In the genomic region with DNA sequence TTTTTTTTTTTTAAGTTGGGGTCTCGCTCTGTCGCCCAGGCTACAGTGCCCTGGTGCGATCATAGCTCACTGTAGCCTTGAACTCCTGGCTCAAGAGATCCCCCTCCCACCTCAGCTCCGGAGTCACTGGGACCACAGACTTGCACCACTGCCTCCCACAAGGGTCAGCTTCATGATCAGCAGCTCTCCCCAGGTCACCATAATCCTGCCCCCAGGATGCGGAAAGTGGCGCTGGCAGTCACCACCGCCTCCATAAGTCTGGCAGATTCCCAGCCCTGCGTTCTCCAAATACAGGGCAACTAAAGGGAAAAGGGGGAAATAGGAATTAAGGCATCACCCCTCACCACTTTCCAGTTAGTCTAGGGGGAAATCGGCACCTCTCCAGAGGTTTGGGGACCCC, we compare ENCODE assay signal across 10 cellular contexts. TPM values are rescaled to one million over a fixed set of nuclear protein-coding genes. Genes with fewer than 3 reads are reported as not detected.
DNase-seq lines count a peak whose midpoint lies in the region; ATAC-seq, FAIRE-seq and TF ChIP-seq lines count a peak whose summit lies in the region.
"Had no signal": no experiment of that assay in that cellular context is flagged by ENCODE, and none has a peak within 500 bp of the region (broad histone marks: within the 10 kb centered on the region; RNA-seq: fewer than 3 reads in every experiment).

No MANE protein-coding gene starts in this region.

- H3K23ac ChIP-seq in mesenchymal stem cell (ENCODE audit: low read length in 2 of 2): no peak overlapping the region

- no peaks in the 10 kb centered on the region for H3K79me1 ChIP-seq in mesenchymal stem cell (replicated peaks; ENCODE audit: low read length, poor library complexity, severe bottlenecking)

- H3K27ac Mint-ChIP-seq in astrocyte (ENCODE audit: unreplicated experiment): peak overlapping the region; percentile 75

- H3K36me3 ChIP-seq in astrocyte (ENCODE audit: insufficient read depth, low read length) (no peaks in the 10 kb centered on the region), mesenchymal stem cell (ENCODE audit: control insufficient read depth in 1 of 2, insufficient read depth in 2 of 2, low read depth in 1 of 2, low read length in 2 of 2) (no peaks in the 10 kb centered on the region), transverse colon (no peaks in the 10 kb centered on the region)

- no peak for FAIRE-seq in astrocyte (lab: Jason Lieb, UNC)

- H3K27me3 Mint-ChIP-seq in activated T-cell treated with anti-CD3 and anti-CD28 coated beads, Interleukin-2, amount 50 U/mL, for 4 hours (ENCODE audit: low read depth): no peaks in the 10 kb centered on the region
- H3K27me3 Mint-ChIP-seq in astrocyte (ENCODE audit: low read depth, unreplicated experiment): peaks cover 8% of the 10 kb centered on the region
- H3K27me3 Mint-ChIP-seq: naive B cell had no signal

- in situ Hi-C loops in transverse colon (cut with MboI; ENCODE audit: low pct_ligation_motif_present in 1 of 4, low pct_unique_long_range_greater_than_20kb in 1 of 4, low sequenced_read_pairs in 3 of 4): no loop called here

- TF ChIP-seq CTCF in astrocyte (IDR thresholded peaks at IDR 0.05; ENCODE audit: insufficient read depth, low read depth, low read length) (no peak), transverse colon (IDR thresholded peaks at IDR 0.05) (no peak)

- H2BK15ac ChIP-seq in mesenchymal stem cell (ENCODE audit: low read depth, poor library complexity, severe bottlenecking): peak overlapping the region; percentile 52

- H3K9me3 Mint-ChIP-seq in activated T-cell treated with anti-CD3 and anti-CD28 coated beads, Interleukin-2, amount 50 U/mL, for 4 hours: no peaks in the 10 kb centered on the region
- peaks cover 3% of the 10 kb centered on the region for H3K9me3 Mint-ChIP-seq in astrocyte (ENCODE audit: unreplicated experiment)
- H3K9me3 Mint-ChIP-seq: naive B cell had no signal

- H3K4me2 ChIP-seq in astrocyte (ENCODE audit: low read length): peak overlapping the region; percentile 84
- H3K4me2 ChIP-seq in mesenchymal stem cell (ENCODE audit: low read length, poor library complexity, severe bottlenecking): peak overlapping the region; percentile 62

- peak overlapping the region; percentile 86 for H3K27ac ChIP-seq in astrocyte (ENCODE audit: low read depth, low read length)
- no peak overlapping the region for H3K27ac ChIP-seq in mesenchymal stem cell (ENCODE audit: low read length, poor library complexity, severe bottlenecking)
- H3K27ac ChIP-seq in transverse colon: peak overlapping the region; percentile 83 to 89 (median 86)

- ATAC-seq in activated T-cell treated with anti-CD3 and anti-CD28 coated beads, Interleukin-2, amount 50 U/mL, for 4 hours: no peak
- ATAC-seq in HG03354 (IDR thresholded peaks at IDR 0.05; ENCODE audit: poor library complexity, severe bottlenecking, unreplicated experiment) (no peak), GM21423 (IDR thresholded peaks at IDR 0.05; ENCODE audit: unreplicated experiment) (no peak)

- WGBS in mesenchymal stem cell: 86% methylated on average over 4 of the region's 9 CpGs
- WGBS in transverse colon (ENCODE audit: low coverage in 1 of 2), 2 donors: 83 to 86% methylated on average over 3 to 9 of the region's 9 CpGs

- H2AFZ ChIP-seq in astrocyte (ENCODE audit: low read depth, low read length) (peak overlapping the region; percentile 74), mesenchymal stem cell (ENCODE audit: low read depth, low read length) (no peak overlapping the region)

- no peaks in the 10 kb centered on the region for H3K79me2 ChIP-seq in astrocyte (ENCODE audit: insufficient read depth, low read length)

- peaks cover 77% of the 10 kb centered on the region for H3K4me1 Mint-ChIP-seq in activated T-cell treated with anti-CD3 and anti-CD28 coated beads, Interleukin-2, amount 50 U/mL, for 4 hours (ENCODE audit: low read depth)
- H3K4me1 Mint-ChIP-seq in astrocyte (ENCODE audit: low read depth, unreplicated experiment): peaks cover 17% of the 10 kb centered on the region

- H4K91ac ChIP-seq in mesenchymal stem cell (ENCODE audit: low read length): peak overlapping the region; percentile 83

- peak overlapping the region; percentile 61 to 88 for H3K18ac ChIP-seq in mesenchymal stem cell (ENCODE audit: low read depth in 1 of 2, low read length in 2 of 2)

- H2BK5ac ChIP-seq in mesenchymal stem cell (ENCODE audit: low read depth, low read length, poor library complexity, severe bottlenecking): peak overlapping the region; percentile 10

- H3K4me3 ChIP-seq in astrocyte (ENCODE audit: insufficient read depth, low read depth, low read length): peak overlapping the region; percentile 19
- peak overlapping the region in 1 of 2 experiments; percentile 49 for H3K4me3 ChIP-seq in mesenchymal stem cell (ENCODE audit: insufficient read depth in 1 of 2, low read depth in 1 of 2, low read length in 2 of 2)
- peak overlapping the region in 3 of 4 donors; percentile 22 to 36 (median 28) for H3K4me3 ChIP-seq in transverse colon

- H3K4ac ChIP-seq in mesenchymal stem cell (ENCODE audit: low read depth in 1 of 2, low read length in 2 of 2): peak overlapping the region in 1 of 2 experiments; percentile 40

- H3K14ac ChIP-seq in mesenchymal stem cell (ENCODE audit: low read length in 2 of 2): no peak overlapping the region

- H4K20me1 ChIP-seq in astrocyte (ENCODE audit: insufficient read depth, low read length): no peaks in the 10 kb centered on the region

- no peak for TF ChIP-seq POLR2A in transverse colon (IDR thresholded peaks at IDR 0.05)

- peak overlapping the region; percentile 73 for H3K4me3 Mint-ChIP-seq in activated T-cell treated with anti-CD3 and anti-CD28 coated beads, Interleukin-2, amount 50 U/mL, for 4 hours
- H3K4me3 Mint-ChIP-seq in astrocyte (ENCODE audit: unreplicated experiment): no peak overlapping the region

- intact Hi-C loops in transverse colon (cut with DNase I; ENCODE audit: low total_unique reads): no loop called here

- peaks cover 42% of the 10 kb centered on the region for H3K4me1 ChIP-seq in astrocyte (ENCODE audit: insufficient read depth, low read length)
- H3K4me1 ChIP-seq in mesenchymal stem cell (ENCODE audit: control insufficient read depth, insufficient read depth, low read depth, low read length): peaks cover 42% of the 10 kb centered on the region
- peaks cover 37 to 79% (median 61%) of the 10 kb centered on the region in 4 donors for H3K4me1 ChIP-seq in transverse colon

- H3K36me3 Mint-ChIP-seq in activated T-cell treated with anti-CD3 and anti-CD28 coated beads, Interleukin-2, amount 50 U/mL, for 4 hours (ENCODE audit: insufficient read depth): no peaks in the 10 kb centered on the region
- H3K36me3 Mint-ChIP-seq in astrocyte (ENCODE audit: low read depth, unreplicated experiment): no peaks in the 10 kb centered on the region
- H3K36me3 Mint-ChIP-seq: naive B cell had no signal

- H2BK120ac ChIP-seq in mesenchymal stem cell (ENCODE audit: low read depth, low read length): peak overlapping the region; percentile 21

- no peaks in the 10 kb centered on the region for H3K9me3 ChIP-seq in astrocyte (ENCODE audit: insufficient read depth, low read depth, low read length)
- H3K9me3 ChIP-seq in mesenchymal stem cell (ENCODE audit: control insufficient read depth, low read length): no peaks in the 10 kb centered on the region
- no peaks in the 10 kb centered on the region for H3K9me3 ChIP-seq in transverse colon

- H4K8ac ChIP-seq in mesenchymal stem cell (ENCODE audit: low read length): peak overlapping the region; percentile 27

- H3K9ac ChIP-seq in astrocyte (ENCODE audit: low read length) (peak overlapping the region; percentile 82), mesenchymal stem cell (ENCODE audit: low read length) (peak overlapping the region; percentile 81)

- DNase-seq in activated T-cell treated with anti-CD3 and anti-CD28 coated beads, Interleukin-2, amount 50 U/mL, for 4 hours: no peak
- no peak for DNase-seq in activated T-cell treated with anti-CD3 and anti-CD28 coated beads, Interleukin-2, amount 50 U/mL, for 1 hour
- DNase-seq in astrocyte (ENCODE audit: low read depth) (no peak), mesenchymal stem cell (no peak), transverse colon (no peak), A172 (ENCODE audit: low spot score) (no peak)
- DNase-seq: cerebellar nuclear complex had no signal

- peak overlapping the region; percentile 75 for H2BK12ac ChIP-seq in mesenchymal stem cell (ENCODE audit: low read length in 2 of 2)

- peak overlapping the region; percentile 91 for H2AK5ac ChIP-seq in mesenchymal stem cell (ENCODE audit: low read length, severe bottlenecking)

- no peak for TF ChIP-seq EP300 in transverse colon (IDR thresholded peaks at IDR 0.05; ENCODE audit: low read depth)

- H3K27me3 ChIP-seq in astrocyte (ENCODE audit: insufficient read depth, low read length) (no peaks in the 10 kb centered on the region), mesenchymal stem cell (ENCODE audit: control insufficient read depth in 1 of 2, insufficient read depth in 1 of 2, low read length in 2 of 2) (no peaks in the 10 kb centered on the region), transverse colon (no peaks in the 10 kb centered on the region)

RNA-seq across cellular contexts. Expression of gene ARID5A, which starts 5.2 kb away (rescaled TPM):
- total RNA-seq in activated T-cell treated with anti-CD3 and anti-CD28 coated beads, Interleukin-2, amount 50 U/mL, for 4 hours: 100 to 1,000 TPM; 131 to 169 (median 132) TPM
- 11.3 and 11.8 TPM in 2 replicates for total RNA-seq in astrocyte
- polyA plus RNA-seq in mesenchymal stem cell (2013, experiment 1 of 2): 4.0 TPM
- polyA plus RNA-seq in mesenchymal stem cell (2013, experiment 2 of 2): 3.9 TPM
- 100 to 1,000 TPM in 1 of 4 donors, 10 to 100 TPM in 2, 1 to 10 TPM in 1; 9.8 to 113 (median 18.1) TPM for total RNA-seq in transverse colon
- total RNA-seq in A172 (2014; rRNA removed; shearing (Covaris generic)): 6.9 and 11.2 TPM in 2 replicates

RNA-seq across cellular contexts. Expression of gene NEURL3, which starts 26.2 kb away (rescaled TPM):
- total RNA-seq in activated T-cell treated with anti-CD3 and anti-CD28 coated beads, Interleukin-2, amount 50 U/mL, for 4 hours: under 1 TPM in 2 of 3 donors, not detected in 1; 0.26 to 0.38 TPM
- 0.34 and 0.38 TPM in 2 replicates for total RNA-seq in astrocyte
- polyA plus RNA-seq in mesenchymal stem cell (2013, experiment 1 of 2): not detected
- not detected for polyA plus RNA-seq in mesenchymal stem cell (2013, experiment 2 of 2)
- 1 to 10 TPM in 2 of 4 donors, under 1 TPM in 1, not detected in 1; 0.32 to 7.9 (median 7.0) TPM for total RNA-seq in transverse colon
- total RNA-seq in A172 (2014; rRNA removed; shearing (Covaris generic)): 0.45 and 0.93 TPM in 2 replicates
